In the genomic region with DNA sequence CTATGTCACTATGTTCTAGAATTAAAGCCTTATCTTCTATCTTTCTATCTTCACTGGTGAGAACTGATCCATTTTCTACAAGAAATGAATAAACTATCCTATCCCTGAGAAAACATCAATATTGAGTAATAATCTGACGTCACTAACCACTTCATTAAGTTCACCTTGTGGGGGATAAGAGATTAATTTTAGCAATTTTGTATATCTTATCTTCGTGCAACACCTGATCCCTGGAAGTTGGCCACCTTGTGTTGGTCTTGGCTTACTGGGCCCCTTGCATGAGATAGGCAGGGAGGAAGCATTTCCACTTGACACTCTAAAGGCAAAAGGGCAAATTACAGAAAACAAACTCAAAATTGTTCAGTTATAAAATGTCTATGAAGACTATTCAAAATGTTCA, we compare ENCODE assay signal across 1 cellular context.
TF ChIP-seq lines count a peak whose summit lies in the region.

No MANE protein-coding gene starts in this region.

TF ChIP-seq in K562, 482 proteins besides CTCF, POLR2A, EP300 and RAD21 (continued from another document):
- TF ChIP-seq, protein P1, sequence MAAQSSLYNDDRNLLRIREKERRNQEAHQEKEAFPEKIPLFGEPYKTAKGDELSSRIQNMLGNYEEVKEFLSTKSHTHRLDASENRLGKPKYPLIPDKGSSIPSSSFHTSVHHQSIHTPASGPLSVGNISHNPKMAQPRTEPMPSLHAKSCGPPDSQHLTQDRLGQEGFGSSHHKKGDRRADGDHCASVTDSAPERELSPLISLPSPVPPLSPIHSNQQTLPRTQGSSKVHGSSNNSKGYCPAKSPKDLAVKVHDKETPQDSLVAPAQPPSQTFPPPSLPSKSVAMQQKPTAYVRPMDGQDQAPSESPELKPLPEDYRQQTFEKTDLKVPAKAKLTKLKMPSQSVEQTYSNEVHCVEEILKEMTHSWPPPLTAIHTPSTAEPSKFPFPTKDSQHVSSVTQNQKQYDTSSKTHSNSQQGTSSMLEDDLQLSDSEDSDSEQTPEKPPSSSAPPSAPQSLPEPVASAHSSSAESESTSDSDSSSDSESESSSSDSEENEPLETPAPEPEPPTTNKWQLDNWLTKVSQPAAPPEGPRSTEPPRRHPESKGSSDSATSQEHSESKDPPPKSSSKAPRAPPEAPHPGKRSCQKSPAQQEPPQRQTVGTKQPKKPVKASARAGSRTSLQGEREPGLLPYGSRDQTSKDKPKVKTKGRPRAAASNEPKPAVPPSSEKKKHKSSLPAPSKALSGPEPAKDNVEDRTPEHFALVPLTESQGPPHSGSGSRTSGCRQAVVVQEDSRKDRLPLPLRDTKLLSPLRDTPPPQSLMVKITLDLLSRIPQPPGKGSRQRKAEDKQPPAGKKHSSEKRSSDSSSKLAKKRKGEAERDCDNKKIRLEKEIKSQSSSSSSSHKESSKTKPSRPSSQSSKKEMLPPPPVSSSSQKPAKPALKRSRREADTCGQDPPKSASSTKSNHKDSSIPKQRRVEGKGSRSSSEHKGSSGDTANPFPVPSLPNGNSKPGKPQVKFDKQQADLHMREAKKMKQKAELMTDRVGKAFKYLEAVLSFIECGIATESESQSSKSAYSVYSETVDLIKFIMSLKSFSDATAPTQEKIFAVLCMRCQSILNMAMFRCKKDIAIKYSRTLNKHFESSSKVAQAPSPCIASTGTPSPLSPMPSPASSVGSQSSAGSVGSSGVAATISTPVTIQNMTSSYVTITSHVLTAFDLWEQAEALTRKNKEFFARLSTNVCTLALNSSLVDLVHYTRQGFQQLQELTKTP (IDR thresholded peaks at IDR 0.05; ENCODE audit: low read depth in 1 of 2, partially characterized antibody in 2 of 2) = no peak
- TF ChIP-seq MIER1 (IDR thresholded peaks at IDR 0.05; ENCODE audit: low read depth) (no peak), RBM14 (IDR thresholded peaks at IDR 0.05; ENCODE audit: borderline replicate concordance, insufficient read depth, low read depth, low read length) (no peak), CBFA2T3 (IDR thresholded peaks at IDR 0.05) (peak; percentile 80), XRCC3 (IDR thresholded peaks at IDR 0.05) (no peak), ATF1 (CRISPR knock-in tag; IDR thresholded peaks at IDR 0.05) (no peak), ATF1 (tag; IDR thresholded peaks at IDR 0.05) (peak; percentile 55; the same call in 1 of the 2 replicates), TCFL5 (CRISPR knock-in tag; conservative IDR thresholded peaks at IDR 0.05) (no peak), KAT8 (IDR thresholded peaks at IDR 0.05; ENCODE audit: low read depth) (no peak), ZNF766 (CRISPR knock-in tag; conservative IDR thresholded peaks at IDR 0.05) (no peak), ZFPM2 (CRISPR knock-in tag; IDR thresholded peaks at IDR 0.05) (no peak), MTA2 (IDR thresholded peaks at IDR 0.05; ENCODE audit: low read depth) (peak; percentile 30; the same call in 1 of the 2 replicates), NR1H2 (CRISPR knock-in tag; IDR thresholded peaks at IDR 0.05) (no peak), NFE2 (IDR thresholded peaks at IDR 0.05; ENCODE audit: low read depth) (no peak), YY1 (IDR thresholded peaks at IDR 0.05; ENCODE audit: borderline replicate concordance in 1 of 3, control insufficient read depth in 1 of 3, extremely low read depth in 1 of 3, insufficient read depth in 3 of 3, insufficient read length in 1 of 3, insufficient replicate concordance in 2 of 3, low read depth in 1 of 3, low read length in 2 of 3) (no peak), SMAD1 (IDR thresholded peaks at IDR 0.05; ENCODE audit: low read depth, low read length, partially characterized antibody) (no peak), FOXM1 (IDR thresholded peaks at IDR 0.05; ENCODE audit: low read depth) (no peak), FOXM1 (CRISPR knock-in tag; IDR thresholded peaks at IDR 0.05; ENCODE audit: low read depth) (no peak), TEAD4 (IDR thresholded peaks at IDR 0.05; ENCODE audit: low read length) (peak; percentile 88), TEAD4 (CRISPR knock-in tag; IDR thresholded peaks at IDR 0.05; ENCODE audit: borderline replicate concordance) (no peak), DPF2 (IDR thresholded peaks at IDR 0.05) (peak; percentile 38; the same call in 1 of the 2 replicates), POLR2AphosphoS5 (IDR thresholded peaks at IDR 0.05; ENCODE audit: control insufficient read depth, insufficient read depth, low read depth, low read length) (peak; percentile 44; the same call in 1 of the 2 replicates), PCBP1 (IDR thresholded peaks at IDR 0.05; ENCODE audit: low read depth, low read length, poor library complexity, severe bottlenecking) (no peak)
- TF ChIP-seq, protein P2, sequence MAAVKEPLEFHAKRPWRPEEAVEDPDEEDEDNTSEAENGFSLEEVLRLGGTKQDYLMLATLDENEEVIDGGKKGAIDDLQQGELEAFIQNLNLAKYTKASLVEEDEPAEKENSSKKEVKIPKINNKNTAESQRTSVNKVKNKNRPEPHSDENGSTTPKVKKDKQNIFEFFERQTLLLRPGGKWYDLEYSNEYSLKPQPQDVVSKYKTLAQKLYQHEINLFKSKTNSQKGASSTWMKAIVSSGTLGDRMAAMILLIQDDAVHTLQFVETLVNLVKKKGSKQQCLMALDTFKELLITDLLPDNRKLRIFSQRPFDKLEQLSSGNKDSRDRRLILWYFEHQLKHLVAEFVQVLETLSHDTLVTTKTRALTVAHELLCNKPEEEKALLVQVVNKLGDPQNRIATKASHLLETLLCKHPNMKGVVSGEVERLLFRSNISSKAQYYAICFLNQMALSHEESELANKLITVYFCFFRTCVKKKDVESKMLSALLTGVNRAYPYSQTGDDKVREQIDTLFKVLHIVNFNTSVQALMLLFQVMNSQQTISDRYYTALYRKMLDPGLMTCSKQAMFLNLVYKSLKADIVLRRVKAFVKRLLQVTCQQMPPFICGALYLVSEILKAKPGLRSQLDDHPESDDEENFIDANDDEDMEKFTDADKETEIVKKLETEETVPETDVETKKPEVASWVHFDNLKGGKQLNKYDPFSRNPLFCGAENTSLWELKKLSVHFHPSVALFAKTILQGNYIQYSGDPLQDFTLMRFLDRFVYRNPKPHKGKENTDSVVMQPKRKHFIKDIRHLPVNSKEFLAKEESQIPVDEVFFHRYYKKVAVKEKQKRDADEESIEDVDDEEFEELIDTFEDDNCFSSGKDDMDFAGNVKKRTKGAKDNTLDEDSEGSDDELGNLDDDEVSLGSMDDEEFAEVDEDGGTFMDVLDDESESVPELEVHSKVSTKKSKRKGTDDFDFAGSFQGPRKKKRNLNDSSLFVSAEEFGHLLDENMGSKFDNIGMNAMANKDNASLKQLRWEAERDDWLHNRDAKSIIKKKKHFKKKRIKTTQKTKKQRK (IDR thresholded peaks at IDR 0.05; ENCODE audit: borderline replicate concordance, low read depth, low read length) = no peak
- TF ChIP-seq, protein P3, sequence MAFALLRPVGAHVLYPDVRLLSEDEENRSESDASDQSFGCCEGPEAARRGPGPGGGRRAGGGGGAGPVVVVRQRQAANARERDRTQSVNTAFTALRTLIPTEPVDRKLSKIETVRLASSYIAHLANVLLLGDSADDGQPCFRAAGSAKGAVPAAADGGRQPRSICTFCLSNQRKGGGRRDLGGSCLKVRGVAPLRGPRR (CRISPR knock-in tag; IDR thresholded peaks at IDR 0.05) = no peak
- TF ChIP-seq, protein P4, sequence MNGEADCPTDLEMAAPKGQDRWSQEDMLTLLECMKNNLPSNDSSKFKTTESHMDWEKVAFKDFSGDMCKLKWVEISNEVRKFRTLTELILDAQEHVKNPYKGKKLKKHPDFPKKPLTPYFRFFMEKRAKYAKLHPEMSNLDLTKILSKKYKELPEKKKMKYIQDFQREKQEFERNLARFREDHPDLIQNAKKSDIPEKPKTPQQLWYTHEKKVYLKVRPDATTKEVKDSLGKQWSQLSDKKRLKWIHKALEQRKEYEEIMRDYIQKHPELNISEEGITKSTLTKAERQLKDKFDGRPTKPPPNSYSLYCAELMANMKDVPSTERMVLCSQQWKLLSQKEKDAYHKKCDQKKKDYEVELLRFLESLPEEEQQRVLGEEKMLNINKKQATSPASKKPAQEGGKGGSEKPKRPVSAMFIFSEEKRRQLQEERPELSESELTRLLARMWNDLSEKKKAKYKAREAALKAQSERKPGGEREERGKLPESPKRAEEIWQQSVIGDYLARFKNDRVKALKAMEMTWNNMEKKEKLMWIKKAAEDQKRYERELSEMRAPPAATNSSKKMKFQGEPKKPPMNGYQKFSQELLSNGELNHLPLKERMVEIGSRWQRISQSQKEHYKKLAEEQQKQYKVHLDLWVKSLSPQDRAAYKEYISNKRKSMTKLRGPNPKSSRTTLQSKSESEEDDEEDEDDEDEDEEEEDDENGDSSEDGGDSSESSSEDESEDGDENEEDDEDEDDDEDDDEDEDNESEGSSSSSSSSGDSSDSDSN (IDR thresholded peaks at IDR 0.05; ENCODE audit: borderline replicate concordance in 1 of 2, low read depth in 2 of 2, low read length in 2 of 2) = no peak
